12 cellular contexts compared by ENCODE assay signal in genomic region chr14:56202256-56202655, GRCh38.
DNase-seq lines count a peak whose midpoint lies in the region; ATAC-seq, FAIRE-seq and TF ChIP-seq lines count a peak whose summit lies in the region.
"Had no signal": no experiment of that assay in that cellular context is flagged by ENCODE, and none has a peak within 500 bp of the region (broad histone marks: within the 10 kb centered on the region; RNA-seq: fewer than 3 reads in every experiment).

No MANE protein-coding gene starts in this region.

- H3K4me1 Mint-ChIP-seq in WTC11, result no peaks in the 10 kb centered on the region
- H3K4me1 Mint-ChIP-seq: CD4-positive, CD25-positive, alpha-beta regulatory T cell; naive thymus-derived CD8-positive, alpha-beta T cell had no signal

- TF ChIP-seq CTCF in WTC11 (IDR thresholded peaks at IDR 0.05), result no peak

- H3K27ac Mint-ChIP-seq in WTC11, result peak overlapping the region; percentile 6; the same call in 1 of the 2 replicates
- H3K27ac Mint-ChIP-seq: CD4-positive, CD25-positive, alpha-beta regulatory T cell; effector memory CD8-positive, alpha-beta T cell; naive thymus-derived CD8-positive, alpha-beta T cell had no signal

- no peaks in the 10 kb centered on the region for H3K36me3 Mint-ChIP-seq in WTC11
- H3K36me3 Mint-ChIP-seq: CD4-positive, CD25-positive, alpha-beta regulatory T cell had no signal

- CTCF ChIA-PET in WTC11 (lab: Charles Lee), result no interaction called here

- ATAC-seq in GM19463 (IDR thresholded peaks at IDR 0.05; ENCODE audit: unreplicated experiment) (peak; percentile 30), HG02884 (IDR thresholded peaks at IDR 0.05; ENCODE audit: unreplicated experiment) (peak; percentile 46), WTC11 (no peak), GM18870 (IDR thresholded peaks at IDR 0.05; ENCODE audit: unreplicated experiment) (no peak), HG03378 (IDR thresholded peaks at IDR 0.05; ENCODE audit: unreplicated experiment) (no peak)
- ATAC-seq: effector memory CD8-positive, alpha-beta T cell; left cardiac atrium; naive thymus-derived CD8-positive, alpha-beta T cell; right cardiac atrium had no signal

- FAIRE-seq in GM18507 (lab: Jason Lieb, UNC), result peak; percentile 26

- POLR2A ChIA-PET in WTC11 (lab: Charles Lee), result no interaction called here

- DNase-seq in GM18507 (ENCODE audit: extremely low spot score, insufficient read length, low read depth) (no peak), WTC11 (ENCODE audit: low spot score) (no peak), putamen (ENCODE audit: low spot score) (no peak)
- DNase-seq: effector memory CD8-positive, alpha-beta T cell; left cardiac atrium; naive thymus-derived CD8-positive, alpha-beta T cell; right cardiac atrium had no signal

- no peaks in the 10 kb centered on the region for H3K27me3 Mint-ChIP-seq in WTC11 (ENCODE audit: low read depth)
- H3K27me3 Mint-ChIP-seq: CD4-positive, CD25-positive, alpha-beta regulatory T cell; effector memory CD8-positive, alpha-beta T cell; naive thymus-derived CD8-positive, alpha-beta T cell had no signal

- H3K9me3 Mint-ChIP-seq in WTC11, result no peaks in the 10 kb centered on the region
- H3K9me3 Mint-ChIP-seq: CD4-positive, CD25-positive, alpha-beta regulatory T cell; effector memory CD8-positive, alpha-beta T cell; naive thymus-derived CD8-positive, alpha-beta T cell had no signal

- no peak overlapping the region for H3K4me3 Mint-ChIP-seq in WTC11
- H3K4me3 Mint-ChIP-seq: CD4-positive, CD25-positive, alpha-beta regulatory T cell; effector memory CD8-positive, alpha-beta T cell; naive thymus-derived CD8-positive, alpha-beta T cell had no signal

TF ChIP-seq in WTC11, 78 proteins besides CTCF, POLR2A, EP300 and RAD21:
- TF ChIP-seq CBFB (CRISPR knock-in tag; IDR thresholded peaks at IDR 0.05; ENCODE audit: low read depth) (no peak), NR3C1 (CRISPR knock-in tag; conservative IDR thresholded peaks at IDR 0.05; ENCODE audit: low read depth) (no peak), MXD4 (CRISPR knock-in tag; IDR thresholded peaks at IDR 0.05; ENCODE audit: borderline replicate concordance) (no peak), ZNF532 (CRISPR knock-in tag; IDR thresholded peaks at IDR 0.05; ENCODE audit: borderline replicate concordance) (no peak), ZNF416 (CRISPR knock-in tag; IDR thresholded peaks at IDR 0.05) (no peak), ZNF425 (CRISPR knock-in tag; conservative IDR thresholded peaks at IDR 0.05) (no peak), GABPB1 (CRISPR knock-in tag; IDR thresholded peaks at IDR 0.05) (no peak), JAZF1 (CRISPR knock-in tag; IDR thresholded peaks at IDR 0.05) (no peak), RORB (CRISPR knock-in tag; IDR thresholded peaks at IDR 0.05) (no peak), SP1 (CRISPR knock-in tag; conservative IDR thresholded peaks at IDR 0.05) (no peak), CREM (CRISPR knock-in tag; IDR thresholded peaks at IDR 0.05) (no peak), ZNF121 (CRISPR knock-in tag; IDR thresholded peaks at IDR 0.05) (no peak), KAT7 (CRISPR knock-in tag; IDR thresholded peaks at IDR 0.05; ENCODE audit: borderline replicate concordance) (no peak), ZNF512 (CRISPR knock-in tag; IDR thresholded peaks at IDR 0.05; ENCODE audit: borderline replicate concordance) (no peak), PREB (CRISPR knock-in tag; IDR thresholded peaks at IDR 0.05; ENCODE audit: borderline replicate concordance) (no peak)

Comparison
In these comparisons a context has a peak if more than half of its experiments do, and no peak if none do; other contexts are left out.
1. ATAC-seq: peak in GM19463 (single experiment) and HG02884 (single experiment); none in WTC11 (single experiment), GM18870 (single experiment) and HG03378 (single experiment).